8 cellular contexts compared by ENCODE assay signal in genomic region chr6:32439708-32440214, GRCh38. TPM values are rescaled to one million over a fixed set of nuclear protein-coding genes. Genes with fewer than 3 reads are reported as not detected.
A peak's percentile ranks its signal among the peaks of the same experiment; 100 is the strongest.
DNase-seq lines count a peak whose midpoint lies in the region; ATAC-seq, FAIRE-seq and TF ChIP-seq lines count a peak whose summit lies in the region.

Gene HLA-DRA, plus strand, starts transcription at chr6:32439887. Its CDS starts 64 bp downstream, at chr6:32439951.

- TF ChIP-seq POLR2A in endothelial cell of umbilical vein (IDR thresholded peaks at IDR 0.05; ENCODE audit: low read depth, low read length) = no peak

- 77% methylated on average over 8 of the region's 8 CpGs for WGBS in HUES64

- FAIRE-seq in TTC549 (lab: Jason Lieb, UNC) (peak; percentile 68), endothelial cell of umbilical vein (lab: Jason Lieb, UNC) (peak; percentile 72)

- H3K4me2 ChIP-seq in endothelial cell of umbilical vein (ENCODE audit: insufficient read depth, low read length) = no peak within 1 kb of the TSS

- H4K20me1 ChIP-seq in endothelial cell of umbilical vein (replicated peaks; ENCODE audit: control insufficient read depth, extremely low read depth, insufficient read depth, low read length) = no peaks in the 10 kb centered on the region

- no peak within 1 kb of the TSS for H2AFZ ChIP-seq in endothelial cell of umbilical vein (ENCODE audit: low read depth, low read length)

- CTCF ChIA-PET in endothelial cell of umbilical vein (lab: Charles Lee) = interaction anchor here (0.9 to 1.2 kb wide), 3 partner anchors 15 to 261 kb away, joined by 3 to 5 read pairs (median 4); no protein-coding TSS in a partner anchor

- DNase-seq in NCI-H2171 treated with DMSO at 0.1 percent for 48 hours (lab: John Stamatoyannopoulos, UW) = peak; percentile 1
- DNase-seq in NCI-H2171 (lab: John Stamatoyannopoulos, UW) = no peak
- DNase-seq in endothelial cell of umbilical vein (ENCODE audit: low read depth, low spot score) = peak; percentile 81
- peak; percentile 77 for DNase-seq in midbrain (lab: John Stamatoyannopoulos, UW)
- no peak for DNase-seq in mesothelial cell of epicardium (ENCODE audit: low spot score in 2 of 2, unreplicated experiment in 2 of 2)

- H3K27me3 ChIP-seq in HUES64 (ENCODE audit: insufficient read depth, low read length) (no peaks in the 10 kb centered on the region), endothelial cell of umbilical vein (ENCODE audit: control insufficient read depth in 2 of 2, insufficient read depth in 2 of 2, low read length in 2 of 2) (peaks cover 10 to 23% of the 10 kb centered on the region in 2 experiments)

- no peaks in the 10 kb centered on the region for H3K36me3 ChIP-seq in HUES64 (ENCODE audit: insufficient read depth, low read length)
- H3K36me3 ChIP-seq in endothelial cell of umbilical vein (ENCODE audit: control insufficient read depth in 2 of 2, extremely low read depth in 1 of 2, insufficient read depth in 2 of 2, low read length in 2 of 2) = no peaks in the 10 kb centered on the region

- H3K27ac ChIP-seq in HUES64 (ENCODE audit: low read depth, low read length) = no peak within 1 kb of the TSS
- H3K27ac ChIP-seq in endothelial cell of umbilical vein (ENCODE audit: insufficient read depth, low read depth, low read length) = no peak within 1 kb of the TSS

- POLR2A ChIA-PET in endothelial cell of umbilical vein (lab: Charles Lee) = no interaction called here

- H3K4me1 ChIP-seq in HUES64 (ENCODE audit: insufficient read depth, low read length) = peaks cover 3% of the 10 kb centered on the region; the same call in 1 of the 2 replicates
- H3K4me1 ChIP-seq in endothelial cell of umbilical vein (ENCODE audit: control insufficient read depth, extremely low read depth, insufficient read depth, low read length) = no peaks in the 10 kb centered on the region

- intact Hi-C loops in endothelial cell of umbilical vein (cut with micrococcal nuclease) = no loop called here

- H3K4me3 ChIP-seq in HUES64 (ENCODE audit: low read length) (peak within 1 kb of the TSS; percentile 6; the same call in 1 of the 2 replicates), endothelial cell of umbilical vein (replicated peaks in 1 of 3; ENCODE audit: insufficient read depth in 1 of 3, low read depth in 1 of 3, low read length in 3 of 3) (no peak within 1 kb of the TSS)

- no TSS peak for BruUV-seq in endothelial cell of umbilical vein (replicated peaks; lab: Mats Ljungman, UMichigan)

- H3K9me3 Mint-ChIP-seq in mesothelial cell of epicardium = no peaks in the 10 kb centered on the region

- peaks cover 21% of the 10 kb centered on the region for H3K9me3 ChIP-seq in HUES64 (ENCODE audit: insufficient read depth, low read depth, low read length)
- no peaks in the 10 kb centered on the region for H3K9me3 ChIP-seq in endothelial cell of umbilical vein (replicated peaks; ENCODE audit: control insufficient read depth, insufficient read depth, low read length)

- TF ChIP-seq CTCF in endothelial cell of umbilical vein (IDR thresholded peaks at IDR 0.05; ENCODE audit: extremely low read depth in 1 of 2, insufficient read depth in 1 of 2, low read depth in 1 of 2, low read length in 2 of 2) (no peak), mesothelial cell of epicardium (IDR thresholded peaks at IDR 0.05; ENCODE audit: unreplicated experiment) (no peak)

- H3K4me1 Mint-ChIP-seq in mesothelial cell of epicardium = no peaks in the 10 kb centered on the region

- H3K27ac Mint-ChIP-seq in mesothelial cell of epicardium = no peak within 1 kb of the TSS

- H3K9ac ChIP-seq in HUES64 (ENCODE audit: low read depth, low read length) (no peak within 1 kb of the TSS), endothelial cell of umbilical vein (replicated peaks; ENCODE audit: extremely low read depth, insufficient read depth, low read length) (no peak within 1 kb of the TSS)

- peak; percentile 80 for ATAC-seq in GM21576 (IDR thresholded peaks at IDR 0.05; ENCODE audit: unreplicated experiment)

- H3K4me3 Mint-ChIP-seq in mesothelial cell of epicardium = no peak within 1 kb of the TSS

- H3K27me3 Mint-ChIP-seq in mesothelial cell of epicardium (ENCODE audit: low read depth) = peaks cover 30% of the 10 kb centered on the region

- no peaks in the 10 kb centered on the region for H3K9me1 ChIP-seq in endothelial cell of umbilical vein (replicated peaks; ENCODE audit: control insufficient read depth, extremely low read depth, insufficient read depth, low read length)

- dilution Hi-C loops in endothelial cell of umbilical vein (cut with MboI; ENCODE audit: extremely low pct_ligation_motif_present, low sequenced_read_pairs) = no loop called here

- no peaks in the 10 kb centered on the region for H3K79me2 ChIP-seq in endothelial cell of umbilical vein (ENCODE audit: control insufficient read depth, insufficient read depth, low read length)

- H3K36me3 Mint-ChIP-seq in mesothelial cell of epicardium = no peaks in the 10 kb centered on the region

TF ChIP-seq in endothelial cell of umbilical vein, 7 proteins besides CTCF, POLR2A, EP300 and RAD21:
- TF ChIP-seq JUN (IDR thresholded peaks at IDR 0.05; ENCODE audit: borderline replicate concordance, insufficient read depth, insufficient read length, low read depth) = no peak
- TF ChIP-seq POLR2AphosphoS5 (IDR thresholded peaks at IDR 0.05; ENCODE audit: insufficient read depth, low read depth, low read length) = no peak
- TF ChIP-seq GATA2 (IDR thresholded peaks at IDR 0.05; ENCODE audit: insufficient read depth, insufficient read length, low read depth, low read length) = no peak
- no peak for TF ChIP-seq FOS (IDR thresholded peaks at IDR 0.05; ENCODE audit: borderline replicate concordance, insufficient read depth, low read length)
- TF ChIP-seq EZH2 (IDR thresholded peaks at IDR 0.05; ENCODE audit: borderline replicate concordance, low read depth, low read length, severe bottlenecking) = no peak
- no peak for TF ChIP-seq MAX (IDR thresholded peaks at IDR 0.05; ENCODE audit: insufficient read depth, insufficient read length)
- TF ChIP-seq MYC (IDR thresholded peaks at IDR 0.05; ENCODE audit: low read depth, low read length) = no peak

RNA-seq across cellular contexts. Expression of gene HLA-DRA, which starts in this region (rescaled TPM):
- polyA plus RNA-seq in HUES64 (2013, experiment 1 of 2) = 0.40 TPM
- 0.32 TPM for polyA plus RNA-seq in HUES64 (2013, experiment 2 of 2)
- total RNA-seq in endothelial cell of umbilical vein = not detected in 2 replicates
- polyA plus RNA-seq in endothelial cell of umbilical vein = not detected in 2 replicates
- polyA plus RNA-seq in endothelial cell of umbilical vein (2011; cell fraction: cytosol; rRNA removed) = not detected in 2 replicates
- not detected in 2 replicates for polyA plus RNA-seq in endothelial cell of umbilical vein (2011; cell fraction: nucleus; rRNA removed)
- not detected in 2 replicates for polyA plus RNA-seq in endothelial cell of umbilical vein (2012)
- polyA minus RNA-seq in endothelial cell of umbilical vein = not detected in 2 replicates
- not detected for polyA minus RNA-seq in endothelial cell of umbilical vein (2011; cell fraction: cytosol; rRNA and poly(A)+ RNA removed)
- not detected in 2 replicates for polyA minus RNA-seq in endothelial cell of umbilical vein (2011; cell fraction: nucleus; rRNA and poly(A)+ RNA removed)
- not detected in 3 replicates for total RNA-seq in mesothelial cell of epicardium

Comparison
In these comparisons a context has a peak if more than half of its experiments do, and no peak if none do; other contexts are left out.
1. DNase-seq: peak in NCI-H2171 treated with DMSO at 0.1 percent for 48 hours (single experiment) and midbrain (single experiment); none in NCI-H2171 (single experiment) and mesothelial cell of epicardium (0 of 2).
2. Peak in DNase-seq in endothelial cell of umbilical vein; RNA of the gene not detected or under 1 TPM.